ENCODE assay signal across 1 cellular context in genomic region chr3:71499477-71499876, GRCh38.
TF ChIP-seq lines count a peak whose summit lies in the region.

No MANE protein-coding gene starts in this region.

TF ChIP-seq in H1, 55 proteins besides CTCF, POLR2A, EP300 and RAD21:
- no peak for TF ChIP-seq JUND (IDR thresholded peaks at IDR 0.05; ENCODE audit: low read length)
